12 cellular contexts compared by ENCODE assay signal in genomic region chr12:112261559-112261958, GRCh38.
A peak's percentile ranks its signal among the peaks of the same experiment; 100 is the strongest.
DNase-seq lines count a peak whose midpoint lies in the region; ATAC-seq and TF ChIP-seq lines count a peak whose summit lies in the region.
"Had no signal": no experiment of that assay in that cellular context is flagged by ENCODE, and none has a peak within 500 bp of the region (broad histone marks: within the 10 kb centered on the region; RNA-seq: fewer than 3 reads in every experiment).

No MANE protein-coding gene starts in this region.

- intact Hi-C loops in HCT116 (cut with micrococcal nuclease) (no loop called here), body of pancreas (cut with DNase I) (no loop called here)

- no TSS peak for BruUV-seq in HCT116 (replicated peaks; lab: Mats Ljungman, UMichigan)

- H3K36me3 ChIP-seq in BJ (ENCODE audit: control insufficient read depth, insufficient read depth, low read length), result peaks cover 5% of the 10 kb centered on the region; the same call in 1 of the 2 replicates
- no peaks in the 10 kb centered on the region; a peak in 1 of 4 replicates for H3K36me3 ChIP-seq in HCT116 (ENCODE audit: control insufficient read depth in 1 of 2, insufficient read depth in 2 of 2, low read length in 2 of 2)
- H3K36me3 ChIP-seq in body of pancreas (replicated peaks in 1 of 2; ENCODE audit: insufficient read depth in 1 of 2, low read depth in 2 of 2), result peaks cover 0 to 14% of the 10 kb centered on the region in 2 donors
- peaks cover 17% of the 10 kb centered on the region for H3K36me3 ChIP-seq in MG63

- no peak overlapping the region for H3K9ac ChIP-seq in HCT116 (ENCODE audit: low read length)
- H3K9ac ChIP-seq: parathyroid adenoma had no signal

- H3K27me3 Mint-ChIP-seq in effector memory CD8-positive, alpha-beta T cell, result no peaks in the 10 kb centered on the region
- H3K27me3 Mint-ChIP-seq: activated T-helper 17 cell treated with anti-CD3 and anti-CD28 coated beads, Interleukin-2, amount 50 U/mL, for 72 hours had no signal

- 95 to 98% methylated on average over 3 of the region's 3 CpGs for WGBS in body of pancreas, 2 donors

- H3K4me2 ChIP-seq in HCT116 (ENCODE audit: low read length), result no peak overlapping the region

- DNase-seq in BJ (ENCODE audit: low read depth), result no peak
- DNase-seq in HCT116 (ENCODE audit: low read depth, low spot score), result peak; percentile 6
- DNase-seq in astrocyte of the spinal cord (ENCODE audit: low read depth, low spot score), result no peak
- DNase-seq in iris pigment epithelial cell (ENCODE audit: low read depth), result peak; percentile 6
- DNase-seq in body of pancreas, result no peak
- no peak for DNase-seq in MG63
- DNase-seq in effector memory CD8-positive, alpha-beta T cell, result no peak
- no peak for DNase-seq in effector CD4-positive, alpha-beta T cell
- DNase-seq: DMS153 had no signal

- H3K4me1 Mint-ChIP-seq in effector memory CD8-positive, alpha-beta T cell (ENCODE audit: low read depth in 2 of 2), result no peaks in the 10 kb centered on the region
- H3K4me1 Mint-ChIP-seq: activated T-helper 17 cell treated with anti-CD3 and anti-CD28 coated beads, Interleukin-2, amount 50 U/mL, for 72 hours had no signal

- H3K79me2 ChIP-seq in HCT116 (ENCODE audit: insufficient read depth, low read length), result no peaks in the 10 kb centered on the region
- H3K79me2 ChIP-seq: parathyroid adenoma had no signal

- H2AFZ ChIP-seq in HCT116 (ENCODE audit: low read depth, low read length, poor library complexity, severe bottlenecking), result no peak overlapping the region
- H2AFZ ChIP-seq: parathyroid adenoma had no signal

- no peak overlapping the region for H3K4me3 Mint-ChIP-seq in effector memory CD8-positive, alpha-beta T cell
- H3K4me3 Mint-ChIP-seq: activated T-helper 17 cell treated with anti-CD3 and anti-CD28 coated beads, Interleukin-2, amount 50 U/mL, for 72 hours had no signal

- no peaks in the 10 kb centered on the region for H4K20me1 ChIP-seq in HCT116 (ENCODE audit: insufficient read depth)

- in situ Hi-C loops in astrocyte of the spinal cord (cut with HindIII; ENCODE audit: low sequenced_read_pairs), result no loop called here

- ATAC-seq in HCT116 (peak; percentile 86), body of pancreas (no peak)
- ATAC-seq in effector memory CD8-positive, alpha-beta T cell (replicated peaks), result no peak
- ATAC-seq: activated T-helper 17 cell treated with anti-CD3 and anti-CD28 coated beads, Interleukin-2, amount 50 U/mL, for 72 hours had no signal

- H3K4me1 ChIP-seq in HCT116 (ENCODE audit: control insufficient read depth in 1 of 2, insufficient read depth in 2 of 2, low read length in 2 of 2) (no peaks in the 10 kb centered on the region), body of pancreas (no peaks in the 10 kb centered on the region)
- H3K4me1 ChIP-seq: parathyroid adenoma, tibial nerve had no signal

- H3K9me3 ChIP-seq in HCT116 (ENCODE audit: control insufficient read depth in 1 of 2, insufficient read depth in 1 of 2, low read depth in 1 of 2, low read length in 2 of 2) (no peaks in the 10 kb centered on the region), body of pancreas (no peaks in the 10 kb centered on the region), MG63 (no peaks in the 10 kb centered on the region)
- H3K9me3 ChIP-seq: tibial nerve had no signal

- H3K27me3 ChIP-seq in BJ (ENCODE audit: control insufficient read depth, insufficient read depth, low read length) (no peaks in the 10 kb centered on the region), HCT116 (ENCODE audit: insufficient read depth, low read length) (no peaks in the 10 kb centered on the region), body of pancreas (no peaks in the 10 kb centered on the region), MG63 (no peaks in the 10 kb centered on the region)
- H3K27me3 ChIP-seq: tibial nerve had no signal

- H3K36me3 Mint-ChIP-seq in effector memory CD8-positive, alpha-beta T cell (ENCODE audit: insufficient read depth), result peaks cover 43% of the 10 kb centered on the region

- POLR2A ChIA-PET in BJ (lab: Charles Lee) (no interaction called here), HCT116 (lab: Charles Lee) (no interaction called here)

- no peak overlapping the region for H3K4me3 ChIP-seq in BJ (ENCODE audit: low read depth, low read length)
- no peak overlapping the region for H3K4me3 ChIP-seq in HCT116 (replicated peaks in 1 of 2; ENCODE audit: low read depth in 1 of 2, low read length in 2 of 2)
- no peak overlapping the region for H3K4me3 ChIP-seq in astrocyte of the spinal cord (ENCODE audit: low read depth, low read length)
- H3K4me3 ChIP-seq in body of pancreas, result no peak overlapping the region
- no peak overlapping the region for H3K4me3 ChIP-seq in MG63
- H3K4me3 ChIP-seq: tibial nerve had no signal

- no peak for TF ChIP-seq POLR2A in HCT116 (IDR thresholded peaks at IDR 0.05; ENCODE audit: borderline replicate concordance, extremely low read depth, insufficient read depth, insufficient read length)
- TF ChIP-seq POLR2A in body of pancreas (IDR thresholded peaks at IDR 0.05), result no peak

- H3K9me2 ChIP-seq in HCT116 (ENCODE audit: insufficient read depth), result no peaks in the 10 kb centered on the region

- TF ChIP-seq RAD21 in HCT116 (IDR thresholded peaks at IDR 0.05; ENCODE audit: low read depth), result peak; percentile 29; the same call in 1 of the 2 replicates

- no peaks in the 10 kb centered on the region for H3K9me3 Mint-ChIP-seq in effector memory CD8-positive, alpha-beta T cell
- H3K9me3 Mint-ChIP-seq: activated T-helper 17 cell treated with anti-CD3 and anti-CD28 coated beads, Interleukin-2, amount 50 U/mL, for 72 hours had no signal

- CTCF ChIA-PET in BJ (lab: Yijun Ruan, JAX), result interaction anchor here (0.7 to 2.2 kb wide), 4 partner anchors 10 to 126 kb away, joined by 3 to 12 read pairs (median 4); no protein-coding TSS in a partner anchor
- CTCF ChIA-PET in HCT116 (lab: Charles Lee), result interaction anchor here (0.7 to 1.5 kb wide), 3 partner anchors 18 to 316 kb away, joined by 3 to 5 read pairs (median 4); no protein-coding TSS in a partner anchor

- TF ChIP-seq CTCF in BJ (IDR thresholded peaks at IDR 0.05; ENCODE audit: insufficient read depth, low read depth, low read length) (0 out of 2 replicates have a peak, but pooled peaks have one; percentile 20), HCT116 (IDR thresholded peaks at IDR 0.05 in 2 of 3, conservative IDR thresholded peaks at IDR 0.05 in 1 of 3; ENCODE audit: borderline replicate concordance in 1 of 3, insufficient read depth in 1 of 3, low read depth in 2 of 3, low read length in 2 of 3) (peak in 2 of 3 experiments; percentile 54 to 57; a peak in 4 of 6 replicates), astrocyte of the spinal cord (IDR thresholded peaks at IDR 0.05; ENCODE audit: low read depth, low read length) (peak; percentile 40), body of pancreas (IDR thresholded peaks at IDR 0.05) (no peak)

- H3K27ac ChIP-seq in HCT116 (ENCODE audit: low read depth, low read length) (no peak overlapping the region), body of pancreas (no peak overlapping the region)
- H3K27ac ChIP-seq: parathyroid adenoma, tibial nerve had no signal

- peak overlapping the region in 1 of 2 donors; percentile 27 for H3K27ac Mint-ChIP-seq in effector memory CD8-positive, alpha-beta T cell
- H3K27ac Mint-ChIP-seq: activated T-helper 17 cell treated with anti-CD3 and anti-CD28 coated beads, Interleukin-2, amount 50 U/mL, for 72 hours had no signal

- RAD21 ChIA-PET in HCT116 (lab: Charles Lee; ENCODE audit: low non-redundant PET in 1 of 2, low total read pairs in 2 of 2, uncharacterized antibody in 2 of 2, unreplicated experiment in 2 of 2), result no interaction called here

TF ChIP-seq in HCT116, 20 proteins besides CTCF, POLR2A, EP300 and RAD21 (continues in another document):
- TF ChIP-seq SIN3A (IDR thresholded peaks at IDR 0.05; ENCODE audit: low read depth) (no peak), CEBPB (IDR thresholded peaks at IDR 0.05; ENCODE audit: low read depth) (no peak), EZH2phosphoT487 (IDR thresholded peaks at IDR 0.05; ENCODE audit: borderline replicate concordance) (no peak), CBX3 (IDR thresholded peaks at IDR 0.05; ENCODE audit: low read depth) (no peak), POLR2AphosphoS5 (IDR thresholded peaks at IDR 0.05; ENCODE audit: low read depth, low read length) (no peak), SP1 (IDR thresholded peaks at IDR 0.05; ENCODE audit: low read depth) (no peak), ZNF274 (IDR thresholded peaks at IDR 0.05; ENCODE audit: low read depth, low read length) (no peak), EZH2 (IDR thresholded peaks at IDR 0.05) (no peak), YY1 (IDR thresholded peaks at IDR 0.05; ENCODE audit: extremely low read depth, insufficient replicate concordance, low read depth, low read length) (no peak), TCF7L2 (IDR thresholded peaks at IDR 0.05; ENCODE audit: borderline replicate concordance, extremely low read depth, insufficient read depth, insufficient read length) (no peak), ELF1 (IDR thresholded peaks at IDR 0.05; ENCODE audit: borderline replicate concordance, low read depth) (no peak), REST (IDR thresholded peaks at IDR 0.05; ENCODE audit: low read depth) (no peak), SRF (IDR thresholded peaks at IDR 0.05; ENCODE audit: low read depth) (no peak), JUND (IDR thresholded peaks at IDR 0.05) (no peak)

Comparison
In these comparisons a context has a peak if more than half of its experiments do, and no peak if none do; other contexts are left out.
1. DNase-seq: peak in HCT116 (single experiment) and iris pigment epithelial cell (single experiment); none in BJ (single experiment), astrocyte of the spinal cord (single experiment), body of pancreas (0 of 4), MG63 (single experiment), effector memory CD8-positive, alpha-beta T cell (0 of 3) and effector CD4-positive, alpha-beta T cell (single experiment).
2. CTCF ChIP-seq: peak in BJ (single experiment), HCT116 (2 of 3) and astrocyte of the spinal cord (single experiment); none in body of pancreas (0 of 7).